22 cellular contexts compared by ENCODE assay signal in the genomic region with DNA sequence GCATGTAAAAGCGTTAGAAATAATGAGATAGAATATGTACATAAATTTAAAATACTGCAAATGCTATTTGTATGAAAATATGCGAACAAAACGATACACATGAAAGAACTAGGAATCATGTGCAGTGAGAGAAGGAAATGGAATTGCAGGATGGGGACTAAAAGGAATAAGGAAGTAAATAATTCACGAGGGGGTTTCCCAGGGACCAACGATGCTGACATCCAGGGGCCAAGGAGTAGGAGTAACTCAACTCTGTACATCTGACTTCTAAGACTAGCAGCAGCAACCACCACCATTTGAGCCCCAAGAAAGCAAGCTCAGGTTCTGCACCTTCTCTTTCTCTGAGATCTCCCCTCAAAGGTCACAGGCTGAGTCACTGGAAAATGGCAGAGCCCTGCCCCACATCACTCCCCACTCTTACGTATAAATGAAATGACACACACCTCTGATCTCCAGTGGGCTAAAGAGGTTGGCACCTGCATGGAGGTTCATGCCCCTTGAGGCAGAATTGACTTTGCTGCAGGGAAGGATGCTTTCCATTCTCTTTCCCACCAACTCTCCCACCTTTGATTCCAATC.
DNase-seq lines count a peak whose midpoint lies in the region; ATAC-seq and TF ChIP-seq lines count a peak whose summit lies in the region.
"Had no signal": no experiment of that assay in that cellular context is flagged by ENCODE, and none has a peak within 500 bp of the region (broad histone marks: within the 10 kb centered on the region; RNA-seq: fewer than 3 reads in every experiment).

No MANE protein-coding gene starts in this region.

- H3K4me1 Mint-ChIP-seq in activated naive CD4-positive, alpha-beta T cell treated with anti-CD3 and anti-CD28 coated beads for 36 hours (ENCODE audit: low read depth), result peaks cover 10% of the 10 kb centered on the region
- no peaks in the 10 kb centered on the region for H3K4me1 Mint-ChIP-seq in activated naive CD4-positive, alpha-beta T cell treated with anti-CD3 and anti-CD28 coated beads, Interleukin-2, amount 10 ng/mL, durations not matched to agents 7 days and 5 days
- H3K4me1 Mint-ChIP-seq in stimulated activated effector memory CD8-positive, alpha-beta T cell treated with anti-CD3 and anti-CD28 coated beads, Interleukin-12 subunit alpha, Interleukin-12 subunit beta, amount 100 ng/mL, for 72 hours, result peaks cover 32% of the 10 kb centered on the region

- H3K27ac Mint-ChIP-seq in activated naive CD4-positive, alpha-beta T cell treated with anti-CD3 and anti-CD28 coated beads for 36 hours, result no peak overlapping the region
- no peak overlapping the region for H3K27ac Mint-ChIP-seq in activated naive CD4-positive, alpha-beta T cell treated with anti-CD3 and anti-CD28 coated beads, Interleukin-2, amount 10 ng/mL, durations not matched to agents 7 days and 5 days
- no peak overlapping the region for H3K27ac Mint-ChIP-seq in stimulated activated effector memory CD8-positive, alpha-beta T cell treated with anti-CD3 and anti-CD28 coated beads, Interleukin-12 subunit alpha, Interleukin-12 subunit beta, amount 100 ng/mL, for 72 hours
- H3K27ac Mint-ChIP-seq: CD8-positive, alpha-beta T cell; naive thymus-derived CD8-positive, alpha-beta T cell had no signal

- peak; percentile 46 for DNase-seq in activated naive CD4-positive, alpha-beta T cell treated with anti-CD3 and anti-CD28 coated beads for 36 hours
- DNase-seq in activated naive CD4-positive, alpha-beta T cell treated with anti-CD3 and anti-CD28 coated beads, Interleukin-2, amount 10 ng/mL, durations not matched to agents 7 days and 5 days, result no peak
- DNase-seq in activated CD4-positive, alpha-beta T cell treated with anti-CD3 and anti-CD28 coated beads, Interleukin-2, amount 50 U/mL, for 48 hours, result peak; percentile 18 to 35
- DNase-seq in foreskin keratinocyte (no peak), SJCRH30 (no peak), HCEC 1CT (no peak)
- DNase-seq in stimulated activated effector memory CD8-positive, alpha-beta T cell treated with anti-CD3 and anti-CD28 coated beads, Interleukin-12 subunit alpha, Interleukin-12 subunit beta, amount 100 ng/mL, for 72 hours (ENCODE audit: low spot score in 2 of 2), result no peak
- DNase-seq: activated effector memory CD4-positive, alpha-beta T cell treated with Interleukin-2 at 50 U/mL for 16 hours; CD8-positive, alpha-beta T cell; cerebellar nuclear complex; DMS79; mammary epithelial cell; naive thymus-derived CD8-positive, alpha-beta T cell; NCI-H1436 treated with DMSO at 0.1 percent for 48 hours; NCI-H2171 treated with DMSO at 0.1 percent for 48 hours; NCI-H526 treated with DMSO at 0.1 percent for 48 hours; ovary; right lobe of liver; SW 1271; upper lobe of right lung had no signal

- no peak for ATAC-seq in foreskin keratinocyte
- peak; percentile 65 for ATAC-seq in stimulated activated effector memory CD8-positive, alpha-beta T cell treated with anti-CD3 and anti-CD28 coated beads, Interleukin-12 subunit alpha, Interleukin-12 subunit beta, amount 100 ng/mL, for 72 hours
- no peak for ATAC-seq in GM19023 (IDR thresholded peaks at IDR 0.05; ENCODE audit: unreplicated experiment)
- ATAC-seq: CD8-positive, alpha-beta T cell; GM12878; naive thymus-derived CD8-positive, alpha-beta T cell; right lobe of liver; upper lobe of right lung had no signal

- H3K4me3 Mint-ChIP-seq in activated naive CD4-positive, alpha-beta T cell treated with anti-CD3 and anti-CD28 coated beads for 36 hours, result no peak overlapping the region
- no peak overlapping the region for H3K4me3 Mint-ChIP-seq in activated naive CD4-positive, alpha-beta T cell treated with anti-CD3 and anti-CD28 coated beads, Interleukin-2, amount 10 ng/mL, durations not matched to agents 7 days and 5 days
- H3K4me3 Mint-ChIP-seq in stimulated activated effector memory CD8-positive, alpha-beta T cell treated with anti-CD3 and anti-CD28 coated beads, Interleukin-12 subunit alpha, Interleukin-12 subunit beta, amount 100 ng/mL, for 72 hours, result no peak overlapping the region
- H3K4me3 Mint-ChIP-seq: CD8-positive, alpha-beta T cell; naive thymus-derived CD8-positive, alpha-beta T cell had no signal

- TF ChIP-seq CTCF in foreskin keratinocyte (conservative IDR thresholded peaks at IDR 0.05), result no peak

- H3K27ac ChIP-seq in foreskin keratinocyte, result peak overlapping the region; percentile 12
- H3K27ac ChIP-seq in SJCRH30, result no peak overlapping the region
- H3K27ac ChIP-seq: ovary, right lobe of liver, upper lobe of right lung had no signal

- intact Hi-C loops in activated naive CD4-positive, alpha-beta T cell treated with anti-CD3 and anti-CD28 coated beads for 36 hours (cut with micrococcal nuclease), result no loop called here

- CTCF ChIA-PET in activated naive CD4-positive, alpha-beta T cell treated with anti-CD3 and anti-CD28 coated beads for 36 hours (lab: Charles Lee), result no interaction called here
- CTCF ChIA-PET in activated naive CD4-positive, alpha-beta T cell treated with anti-CD3 and anti-CD28 coated beads, Interleukin-2, amount 10 ng/mL, durations not matched to agents 7 days and 5 days (lab: Charles Lee), result no interaction called here

- H3K36me3 Mint-ChIP-seq in activated naive CD4-positive, alpha-beta T cell treated with anti-CD3 and anti-CD28 coated beads for 36 hours (ENCODE audit: low read depth), result no peaks in the 10 kb centered on the region
- no peaks in the 10 kb centered on the region for H3K36me3 Mint-ChIP-seq in activated naive CD4-positive, alpha-beta T cell treated with anti-CD3 and anti-CD28 coated beads, Interleukin-2, amount 10 ng/mL, durations not matched to agents 7 days and 5 days
- peaks cover 5% of the 10 kb centered on the region for H3K36me3 Mint-ChIP-seq in stimulated activated effector memory CD8-positive, alpha-beta T cell treated with anti-CD3 and anti-CD28 coated beads, Interleukin-12 subunit alpha, Interleukin-12 subunit beta, amount 100 ng/mL, for 72 hours
- H3K36me3 Mint-ChIP-seq: CD8-positive, alpha-beta T cell; naive thymus-derived CD8-positive, alpha-beta T cell had no signal

- H3K27me3 ChIP-seq in foreskin keratinocyte (no peaks in the 10 kb centered on the region), SJCRH30 (no peaks in the 10 kb centered on the region)
- H3K27me3 ChIP-seq: ovary, right lobe of liver, upper lobe of right lung had no signal

- H3K4me1 ChIP-seq in foreskin keratinocyte (peaks cover 22% of the 10 kb centered on the region), SJCRH30 (peaks cover 4% of the 10 kb centered on the region; the same call in 1 of the 2 replicates)
- H3K4me1 ChIP-seq: right lobe of liver, upper lobe of right lung had no signal

- no peaks in the 10 kb centered on the region for H3K9me3 ChIP-seq in SJCRH30 (replicated peaks)
- H3K9me3 ChIP-seq: ovary, right lobe of liver, upper lobe of right lung had no signal

- H3K27me3 Mint-ChIP-seq in activated naive CD4-positive, alpha-beta T cell treated with anti-CD3 and anti-CD28 coated beads for 36 hours (ENCODE audit: low read depth), result peaks cover 5% of the 10 kb centered on the region
- peaks cover 19% of the 10 kb centered on the region for H3K27me3 Mint-ChIP-seq in activated naive CD4-positive, alpha-beta T cell treated with anti-CD3 and anti-CD28 coated beads, Interleukin-2, amount 10 ng/mL, durations not matched to agents 7 days and 5 days

- H3K4me3 ChIP-seq in SJCRH30, result no peak overlapping the region
- H3K4me3 ChIP-seq: GM12878, ovary, right lobe of liver, upper lobe of right lung had no signal

- H3K9me3 Mint-ChIP-seq in activated naive CD4-positive, alpha-beta T cell treated with anti-CD3 and anti-CD28 coated beads for 36 hours, result no peaks in the 10 kb centered on the region
- H3K9me3 Mint-ChIP-seq in activated naive CD4-positive, alpha-beta T cell treated with anti-CD3 and anti-CD28 coated beads, Interleukin-2, amount 10 ng/mL, durations not matched to agents 7 days and 5 days, result no peaks in the 10 kb centered on the region
- no peaks in the 10 kb centered on the region for H3K9me3 Mint-ChIP-seq in stimulated activated effector memory CD8-positive, alpha-beta T cell treated with anti-CD3 and anti-CD28 coated beads, Interleukin-12 subunit alpha, Interleukin-12 subunit beta, amount 100 ng/mL, for 72 hours
- H3K9me3 Mint-ChIP-seq: CD8-positive, alpha-beta T cell; naive thymus-derived CD8-positive, alpha-beta T cell had no signal

- H3K36me3 ChIP-seq in SJCRH30, result no peaks in the 10 kb centered on the region
- H3K36me3 ChIP-seq: ovary, right lobe of liver, upper lobe of right lung had no signal

Comparison
In these comparisons a context has a peak if more than half of its experiments do, and no peak if none do; other contexts are left out.
1. DNase-seq: peak in activated naive CD4-positive, alpha-beta T cell treated with anti-CD3 and anti-CD28 coated beads for 36 hours (single experiment) and activated CD4-positive, alpha-beta T cell treated with anti-CD3 and anti-CD28 coated beads, Interleukin-2, amount 50 U/mL, for 48 hours (2 of 2); none in activated naive CD4-positive, alpha-beta T cell treated with anti-CD3 and anti-CD28 coated beads, Interleukin-2, amount 10 ng/mL, durations not matched to agents 7 days and 5 days (single experiment), foreskin keratinocyte (0 of 2), stimulated activated effector memory CD8-positive, alpha-beta T cell treated with anti-CD3 and anti-CD28 coated beads, Interleukin-12 subunit alpha, Interleukin-12 subunit beta, amount 100 ng/mL, for 72 hours (0 of 2), SJCRH30 (0 of 2) and HCEC 1CT (single experiment).